In the genomic region with DNA sequence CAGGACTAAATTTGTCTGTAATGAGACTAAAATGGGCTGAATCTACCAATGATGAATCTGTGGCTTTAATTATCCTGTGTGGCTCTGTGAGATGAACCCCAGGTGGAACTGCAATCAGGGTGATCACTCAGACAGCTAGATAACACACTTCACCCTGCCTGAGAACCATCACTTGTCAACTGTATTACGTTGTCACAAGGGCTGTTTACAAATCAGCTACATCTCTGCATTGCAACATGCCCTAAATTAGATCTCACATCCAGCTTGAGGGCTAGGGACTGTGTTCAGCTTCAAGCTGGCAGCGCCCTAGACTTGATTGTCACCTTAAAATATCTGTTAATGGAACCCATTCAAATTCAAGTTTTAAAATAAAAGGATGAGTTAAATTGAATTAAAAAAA, we compare ENCODE assay signal across 19 cellular contexts.
A peak's percentile ranks its signal among the peaks of the same experiment; 100 is the strongest.
DNase-seq lines count a peak whose midpoint lies in the region; ATAC-seq and TF ChIP-seq lines count a peak whose summit lies in the region.
"Had no signal": no experiment of that assay in that cellular context is flagged by ENCODE, and none has a peak within 500 bp of the region (broad histone marks: within the 10 kb centered on the region; RNA-seq: fewer than 3 reads in every experiment).

No MANE protein-coding gene starts in this region.

- peak overlapping the region in 1 of 5 donors; percentile 8 for H3K4me3 Mint-ChIP-seq in immature natural killer cell
- no peak overlapping the region for H3K4me3 Mint-ChIP-seq in stimulated activated naive B cell treated with anti-CD40 and anti-IgM and Interleukin-4, amounts not matched to agents 10 μg/mL and 1 μg/mL and 100 μg/mL, for 72 hours
- H3K4me3 Mint-ChIP-seq: activated naive CD8-positive, alpha-beta T cell treated with anti-CD3 and anti-CD28 coated beads, Interleukin-2, amount 10 ng/mL, durations not matched to agents 7 days and 5 days; naive B cell had no signal

- peaks cover 79% of the 10 kb centered on the region for H3K79me2 ChIP-seq in DND-41 (ENCODE audit: insufficient read depth, low read length)
- H3K79me2 ChIP-seq in osteoblast (ENCODE audit: insufficient read depth, low read length) = no peaks in the 10 kb centered on the region

- H3K9me3 ChIP-seq in DND-41 (ENCODE audit: insufficient read depth, low read length, severe bottlenecking) (peaks cover 3% of the 10 kb centered on the region), osteoblast (ENCODE audit: low read depth, low read length) (no peaks in the 10 kb centered on the region)
- H3K9me3 ChIP-seq: psoas muscle had no signal

- H3K27me3 Mint-ChIP-seq in immature natural killer cell (ENCODE audit: low read depth in 3 of 3) = peaks cover 0 to 5% (median 3%) of the 10 kb centered on the region in 3 donors
- no peaks in the 10 kb centered on the region for H3K27me3 Mint-ChIP-seq in stimulated activated naive B cell treated with anti-CD40 and anti-IgM and Interleukin-4, amounts not matched to agents 10 μg/mL and 1 μg/mL and 100 μg/mL, for 72 hours
- H3K27me3 Mint-ChIP-seq: activated naive CD8-positive, alpha-beta T cell treated with anti-CD3 and anti-CD28 coated beads, Interleukin-2, amount 10 ng/mL, durations not matched to agents 7 days and 5 days; naive B cell had no signal

- H3K9ac ChIP-seq in DND-41 (ENCODE audit: low read depth, low read length) = peak overlapping the region; percentile 24; the same call in 1 of the 2 replicates

- H3K27me3 ChIP-seq in DND-41 (ENCODE audit: insufficient read depth, low read length, poor library complexity) (no peaks in the 10 kb centered on the region), osteoblast (ENCODE audit: insufficient read depth, low read length) (no peaks in the 10 kb centered on the region)
- H3K27me3 ChIP-seq: cardiac muscle cell had no signal

- no peaks in the 10 kb centered on the region for H3K36me3 Mint-ChIP-seq in immature natural killer cell
- peaks cover 21 to 27% of the 10 kb centered on the region in 2 donors for H3K36me3 Mint-ChIP-seq in stimulated activated naive B cell treated with anti-CD40 and anti-IgM and Interleukin-4, amounts not matched to agents 10 μg/mL and 1 μg/mL and 100 μg/mL, for 72 hours

- peak overlapping the region in 5 of 6 donors; percentile 40 to 83 (median 79) for H3K27ac Mint-ChIP-seq in immature natural killer cell
- H3K27ac Mint-ChIP-seq in stimulated activated naive B cell treated with anti-CD40 and anti-IgM and Interleukin-4, amounts not matched to agents 10 μg/mL and 1 μg/mL and 100 μg/mL, for 72 hours = no peak overlapping the region

- H3K4me1 ChIP-seq in DND-41 (ENCODE audit: insufficient read depth, low read length) (peaks cover 87% of the 10 kb centered on the region), osteoblast (ENCODE audit: insufficient read depth, low read length) (peaks cover 6% of the 10 kb centered on the region)

- no peaks in the 10 kb centered on the region for H3K9me3 Mint-ChIP-seq in immature natural killer cell
- H3K9me3 Mint-ChIP-seq in stimulated activated naive B cell treated with anti-CD40 and anti-IgM and Interleukin-4, amounts not matched to agents 10 μg/mL and 1 μg/mL and 100 μg/mL, for 72 hours = peaks cover 2 to 13% of the 10 kb centered on the region in 2 donors
- H3K9me3 Mint-ChIP-seq: activated naive CD8-positive, alpha-beta T cell treated with anti-CD3 and anti-CD28 coated beads, Interleukin-2, amount 10 ng/mL, durations not matched to agents 7 days and 5 days had no signal

- no peak overlapping the region for H3K4me2 ChIP-seq in DND-41 (ENCODE audit: insufficient read depth, low read length)
- no peak overlapping the region for H3K4me2 ChIP-seq in osteoblast (ENCODE audit: insufficient read depth, low read length)

- H2AFZ ChIP-seq in DND-41 (ENCODE audit: low read depth, low read length) (no peak overlapping the region), osteoblast (ENCODE audit: low read length) (no peak overlapping the region)

- TF ChIP-seq CTCF in AG10803 (conservative IDR thresholded peaks at IDR 0.05; ENCODE audit: low read length) = no peak
- TF ChIP-seq CTCF in DND-41 (IDR thresholded peaks at IDR 0.05; ENCODE audit: borderline replicate concordance, extremely low read depth, low read length, poor library complexity, severe bottlenecking) = no peak
- TF ChIP-seq CTCF in osteoblast (IDR thresholded peaks at IDR 0.05; ENCODE audit: extremely low read depth, low read depth, low read length) = no peak

- DNase-seq in AG10803 (ENCODE audit: low read depth) = peak; percentile 9
- DNase-seq in DND-41 = no peak
- peak; percentile 83 for DNase-seq in SK-N-DZ (ENCODE audit: low spot score)
- DNase-seq in immature natural killer cell = no peak
- DNase-seq in osteoblast (ENCODE audit: insufficient read length, low spot score, missing footprints) = no peak
- DNase-seq in foreskin melanocyte = no peak
- no peak for DNase-seq in stimulated activated naive B cell treated with anti-CD40 and anti-IgM and Interleukin-4, amounts not matched to agents 10 μg/mL and 1 μg/mL and 100 μg/mL, for 72 hours
- DNase-seq: activated CD4-positive, alpha-beta T cell treated with anti-CD3 and anti-CD28 coated beads for 1 hour; activated CD8-positive, alpha-beta memory T cell treated with anti-CD3 and anti-CD28 coated beads, Interleukin-2, amount 50 U/mL, for 4 hours; activated naive CD8-positive, alpha-beta T cell treated with anti-CD3 and anti-CD28 coated beads, Interleukin-2, amount 10 ng/mL, durations not matched to agents 7 days and 5 days; effector CD8-positive, alpha-beta T cell; naive B cell; NCI-H2081 treated with DMSO at 0.1 percent for 48 hours; NCI-H774; psoas muscle; substantia nigra had no signal

- H3K27ac ChIP-seq in DND-41 (ENCODE audit: low read length) = peak overlapping the region; percentile 89
- H3K27ac ChIP-seq in osteoblast (ENCODE audit: low read depth, low read length) = no peak overlapping the region
- H3K27ac ChIP-seq: cardiac muscle cell, psoas muscle, RWPE1 had no signal

- H4K20me1 ChIP-seq in DND-41 (ENCODE audit: insufficient read depth, low read length) = no peaks in the 10 kb centered on the region
- H4K20me1 ChIP-seq in osteoblast (ENCODE audit: insufficient read depth, low read length) = no peaks in the 10 kb centered on the region

- peaks cover 84 to 85% of the 10 kb centered on the region in 2 donors for H3K4me1 Mint-ChIP-seq in immature natural killer cell
- peaks cover 20 to 49% of the 10 kb centered on the region in 2 donors for H3K4me1 Mint-ChIP-seq in stimulated activated naive B cell treated with anti-CD40 and anti-IgM and Interleukin-4, amounts not matched to agents 10 μg/mL and 1 μg/mL and 100 μg/mL, for 72 hours

- ATAC-seq in DND-41 (ENCODE audit: insufficient read depth, low read depth) (no peak), HG03196 (IDR thresholded peaks at IDR 0.05; ENCODE audit: unreplicated experiment) (no peak)
- no peak for ATAC-seq in stimulated activated naive B cell treated with anti-CD40 and anti-IgM and Interleukin-4, amounts not matched to agents 10 μg/mL and 1 μg/mL and 100 μg/mL, for 72 hours (replicated peaks)

- peaks cover 9% of the 10 kb centered on the region for H3K36me3 ChIP-seq in DND-41 (ENCODE audit: insufficient read depth, low read length)
- H3K36me3 ChIP-seq in osteoblast (ENCODE audit: insufficient read depth, low read length) = no peaks in the 10 kb centered on the region
- H3K36me3 ChIP-seq: cardiac muscle cell had no signal

- H3K4me3 ChIP-seq in AG10803 (ENCODE audit: low read length) (no peak overlapping the region), DND-41 (ENCODE audit: low read depth in 1 of 2, low read length in 2 of 2) (no peak overlapping the region), osteoblast (ENCODE audit: insufficient read depth, low read length) (no peak overlapping the region)
- H3K4me3 ChIP-seq: cardiac muscle cell, psoas muscle had no signal

Comparison
In these comparisons a context has a peak if more than half of its experiments do, and no peak if none do; other contexts are left out.
1. DNase-seq: peak in AG10803 (single experiment) and SK-N-DZ (single experiment); none in DND-41 (single experiment), immature natural killer cell (0 of 3), osteoblast (single experiment), foreskin melanocyte (single experiment) and stimulated activated naive B cell treated with anti-CD40 and anti-IgM and Interleukin-4, amounts not matched to agents 10 μg/mL and 1 μg/mL and 100 μg/mL, for 72 hours (single experiment).